ENCODE assay signal across 8 cellular contexts in the genomic region with DNA sequence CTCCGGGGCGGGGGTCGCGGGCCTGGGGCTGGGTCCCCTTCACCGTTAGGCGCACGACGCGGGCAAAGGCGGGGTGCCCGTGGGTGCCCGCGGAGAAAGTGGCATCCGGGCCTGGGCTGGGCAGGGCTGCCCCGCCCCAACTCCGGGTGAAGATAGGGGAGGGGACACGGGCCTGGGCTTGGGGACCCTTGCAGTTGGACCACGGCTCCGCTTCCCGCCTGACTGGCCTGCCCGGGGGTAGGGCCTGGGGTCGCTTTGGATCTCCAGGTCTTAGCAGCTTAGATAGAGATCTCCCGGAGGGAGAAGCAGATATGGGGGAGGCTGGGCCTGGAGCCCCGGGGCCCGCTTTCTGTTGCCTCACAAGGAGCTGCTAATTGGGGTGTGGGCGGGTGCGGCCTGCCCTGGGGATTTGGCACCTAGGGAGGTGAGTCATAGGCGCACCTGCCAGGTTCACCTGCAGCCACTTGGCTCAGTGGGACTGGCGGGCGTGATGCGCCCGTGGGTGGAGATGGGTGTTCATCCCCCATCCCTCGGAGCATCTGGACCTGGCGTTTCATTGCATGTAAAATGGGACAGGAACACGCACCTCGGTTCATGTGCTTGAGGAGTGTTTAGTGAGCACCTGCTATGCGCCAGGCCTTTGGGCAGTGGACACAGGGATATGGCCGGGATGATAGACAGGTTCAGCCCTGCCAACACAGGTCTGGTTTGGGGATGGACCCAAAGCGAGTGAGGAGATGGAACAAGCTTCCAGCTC. TPM values are rescaled to one million over a fixed set of nuclear protein-coding genes. Genes with fewer than 3 reads are reported as not detected.
DNase-seq lines count a peak whose midpoint lies in the region; ATAC-seq and TF ChIP-seq lines count a peak whose summit lies in the region.

No MANE protein-coding gene starts in this region.

- H3K9ac ChIP-seq in iPS-15b (ENCODE audit: low read depth, low read length), result peak overlapping the region; percentile 9

- no peak for TF ChIP-seq POLR2A in spleen (IDR thresholded peaks at IDR 0.05)

- peaks cover 10% of the 10 kb centered on the region for H3K36me3 Mint-ChIP-seq in activated naive CD4-positive, alpha-beta T cell treated with anti-CD3 and anti-CD28 coated beads for 36 hours (ENCODE audit: low read depth)

- H3K27ac Mint-ChIP-seq in activated naive CD4-positive, alpha-beta T cell treated with anti-CD3 and anti-CD28 coated beads for 36 hours, result peak overlapping the region; percentile 65

- no peaks in the 10 kb centered on the region for H3K9me3 ChIP-seq in iPS-15b (ENCODE audit: control insufficient read depth, insufficient read depth, low read length)
- H3K9me3 ChIP-seq in spleen, result no peaks in the 10 kb centered on the region

- H3K4me3 ChIP-seq in AG04449 (ENCODE audit: low read depth, low read length) (peak overlapping the region; percentile 75), iPS-15b (ENCODE audit: low read depth, low read length) (peak overlapping the region; percentile 67), spleen (peak overlapping the region; percentile 63 to 98 (median 91))

- intact Hi-C loops in activated naive CD4-positive, alpha-beta T cell treated with anti-CD3 and anti-CD28 coated beads for 36 hours (cut with micrococcal nuclease), result loop anchor here (1.0 kb wide), 1 partner anchor 27 kb away; no protein-coding TSS in a partner anchor
- intact Hi-C loops in spleen (cut with DNase I; ENCODE audit: low total_unique reads), result no loop called here

- TF ChIP-seq CTCF in AG04449 (IDR thresholded peaks at IDR 0.05; ENCODE audit: insufficient read depth, low read length, missing control alignments) (no peak), spleen (IDR thresholded peaks at IDR 0.05 in 8 of 11, conservative IDR thresholded peaks at IDR 0.05 in 3 of 11) (no peak)

- no peak for DNase-seq in AG04449 (ENCODE audit: low read depth, low spot score)
- DNase-seq in NCI-H146 treated with DMSO at 0.1 percent for 48 hours (lab: John Stamatoyannopoulos, UW; ENCODE audit: unreplicated experiment), result peak; percentile 22
- DNase-seq in activated naive CD4-positive, alpha-beta T cell treated with anti-CD3 and anti-CD28 coated beads for 36 hours, result peak; percentile 49
- peak; percentile 85 for DNase-seq in spleen
- no peak for DNase-seq in NCI-H1694 (lab: John Stamatoyannopoulos, UW)
- DNase-seq in H4 (ENCODE audit: low spot score), result no peak

- H3K4me1 Mint-ChIP-seq in activated naive CD4-positive, alpha-beta T cell treated with anti-CD3 and anti-CD28 coated beads for 36 hours (ENCODE audit: low read depth), result peaks cover 34% of the 10 kb centered on the region

- H3K36me3 ChIP-seq in iPS-15b (ENCODE audit: control insufficient read depth, insufficient read depth, low read length) (peaks cover 16% of the 10 kb centered on the region), spleen (peaks cover 0 to 30% (median 16%) of the 10 kb centered on the region in 6 donors)

- peaks cover 5% of the 10 kb centered on the region for H3K4me1 ChIP-seq in iPS-15b (ENCODE audit: control insufficient read depth, insufficient read depth, low read length)
- peaks cover 37 to 80% (median 62%) of the 10 kb centered on the region in 6 donors for H3K4me1 ChIP-seq in spleen

- H3K4me3 Mint-ChIP-seq in activated naive CD4-positive, alpha-beta T cell treated with anti-CD3 and anti-CD28 coated beads for 36 hours, result peak overlapping the region; percentile 77

- ATAC-seq in GM19438 (IDR thresholded peaks at IDR 0.05; ENCODE audit: low read depth, unreplicated experiment), result peak; percentile 7

- 3 to 6% (median 4%) methylated on average over 16 to 39 of the region's 39 CpGs for WGBS in spleen, 5 donors

- H3K27ac ChIP-seq in spleen, result peak overlapping the region in 7 of 8 donors; percentile 67 to 90 (median 83)

- H3K27me3 ChIP-seq in iPS-15b (ENCODE audit: control insufficient read depth, insufficient read depth, low read length) (no peaks in the 10 kb centered on the region), spleen (replicated peaks in 1 of 7) (no peaks in the 10 kb centered on the region)

- H3K9me3 Mint-ChIP-seq in activated naive CD4-positive, alpha-beta T cell treated with anti-CD3 and anti-CD28 coated beads for 36 hours, result no peaks in the 10 kb centered on the region

- POLR2A ChIA-PET in AG04449 (lab: Yijun Ruan, JAX), result interaction anchor here (0.5 to 1.3 kb wide), 3 partner anchors 14 to 278 kb away, joined by 3 read pairs; no protein-coding TSS in a partner anchor

- no peaks in the 10 kb centered on the region for H3K27me3 Mint-ChIP-seq in activated naive CD4-positive, alpha-beta T cell treated with anti-CD3 and anti-CD28 coated beads for 36 hours (ENCODE audit: low read depth)

- CTCF ChIA-PET in AG04449 (lab: Yijun Ruan, JAX), result interaction anchor here (0.8 to 1.6 kb wide), 5 partner anchors 10 to 47 kb away, joined by 3 to 4 read pairs (median 3); no protein-coding TSS in a partner anchor
- CTCF ChIA-PET in activated naive CD4-positive, alpha-beta T cell treated with anti-CD3 and anti-CD28 coated beads for 36 hours (lab: Charles Lee), result interaction anchor here (0.6 to 1.5 kb wide), 4 partner anchors 14 to 62 kb away, joined by 3 to 7 read pairs (median 4); no protein-coding TSS in a partner anchor

RNA-seq across cellular contexts. Expression of a gene that starts 0.6 kb away (rescaled TPM):
- total RNA-seq in activated naive CD4-positive, alpha-beta T cell treated with anti-CD3 and anti-CD28 coated beads for 36 hours, result 10 to 100 TPM; 46.8 to 51.8 TPM
- 10 to 100 TPM; 33.4 to 63.1 (median 45.6) TPM for total RNA-seq in spleen
- polyA plus RNA-seq in spleen, result 10 to 100 TPM; 15.0 to 15.9 (median 15.0) TPM
- 6.7 and 14.6 TPM in 2 replicates for total RNA-seq in H4 (2014; rRNA removed; shearing (Covaris generic))

RNA-seq across cellular contexts. Expression of a gene that starts 31.4 kb away (rescaled TPM):
- 10 to 100 TPM; 48.9 to 56.8 TPM for total RNA-seq in activated naive CD4-positive, alpha-beta T cell treated with anti-CD3 and anti-CD28 coated beads for 36 hours
- total RNA-seq in spleen, result 10 to 100 TPM; 19.7 to 48.3 (median 34.5) TPM
- polyA plus RNA-seq in spleen, result 10 to 100 TPM; 11.3 to 20.3 (median 15.3) TPM
- total RNA-seq in H4 (2014; rRNA removed; shearing (Covaris generic)), result 0.58 TPM in 1 of 2 replicates, not detected in the other

RNA-seq across cellular contexts. Expression of a gene that starts 31.8 kb away (rescaled TPM):
- total RNA-seq in activated naive CD4-positive, alpha-beta T cell treated with anti-CD3 and anti-CD28 coated beads for 36 hours, result under 1 TPM in 1 of 2 experiments, not detected in 1; 0.12 TPM
- 10 to 100 TPM in 1 of 7 donors, 1 to 10 TPM in 6; 2.9 to 10.7 (median 5.1) TPM for total RNA-seq in spleen
- polyA plus RNA-seq in spleen, result 1 to 10 TPM in 2 of 3 donors, under 1 TPM in 1; 0.73 to 6.2 (median 1.7) TPM
- total RNA-seq in H4 (2014; rRNA removed; shearing (Covaris generic)), result 0.04 TPM in 1 of 2 replicates, not detected in the other

Comparison
In these comparisons a context has a peak if more than half of its experiments do, and no peak if none do; other contexts are left out.
1. DNase-seq: peak in NCI-H146 treated with DMSO at 0.1 percent for 48 hours (single experiment), activated naive CD4-positive, alpha-beta T cell treated with anti-CD3 and anti-CD28 coated beads for 36 hours (single experiment) and spleen (single experiment); none in AG04449 (single experiment), NCI-H1694 (single experiment) and H4 (single experiment).
2. RNA of a gene that starts 31.4 kb away (total RNA-seq): 48.9 to 56.8 TPM in activated naive CD4-positive, alpha-beta T cell treated with anti-CD3 and anti-CD28 coated beads for 36 hours and 19.7 to 48.3 TPM in spleen; 0.58 TPM in H4; every median in the first group is over 10 times any median in the second.
3. Peak in every context shown above with its lines, with median percentiles within 50 percentile points of each other: H3K4me3 ChIP-seq.